Comparison of ENCODE assay signal across 1 cellular context in genomic region chr12:115132906-115133305, GRCh38.
TF ChIP-seq lines count a peak whose summit lies in the region.

No MANE protein-coding gene starts in this region.

TF ChIP-seq in HepG2, 621 proteins besides CTCF, POLR2A, EP300 and RAD21 (continued from another document):
- TF ChIP-seq ZNF629 (CRISPR knock-in tag; conservative IDR thresholded peaks at IDR 0.05) (no peak), CREB3 (CRISPR knock-in tag; IDR thresholded peaks at IDR 0.05) (no peak), ZSCAN20 (CRISPR knock-in tag; IDR thresholded peaks at IDR 0.05; ENCODE audit: borderline replicate concordance) (no peak), RORA (CRISPR knock-in tag; IDR thresholded peaks at IDR 0.05) (no peak), STAG1 (CRISPR knock-in tag; IDR thresholded peaks at IDR 0.05) (no peak), POLR2G (IDR thresholded peaks at IDR 0.05; ENCODE audit: low read depth, low read length) (no peak), FOXO4 (CRISPR knock-in tag; conservative IDR thresholded peaks at IDR 0.05) (no peak), MAFF (IDR thresholded peaks at IDR 0.05; ENCODE audit: low read depth, low read length) (no peak)
